1 cellular context compared by ENCODE assay signal in the genomic region with DNA sequence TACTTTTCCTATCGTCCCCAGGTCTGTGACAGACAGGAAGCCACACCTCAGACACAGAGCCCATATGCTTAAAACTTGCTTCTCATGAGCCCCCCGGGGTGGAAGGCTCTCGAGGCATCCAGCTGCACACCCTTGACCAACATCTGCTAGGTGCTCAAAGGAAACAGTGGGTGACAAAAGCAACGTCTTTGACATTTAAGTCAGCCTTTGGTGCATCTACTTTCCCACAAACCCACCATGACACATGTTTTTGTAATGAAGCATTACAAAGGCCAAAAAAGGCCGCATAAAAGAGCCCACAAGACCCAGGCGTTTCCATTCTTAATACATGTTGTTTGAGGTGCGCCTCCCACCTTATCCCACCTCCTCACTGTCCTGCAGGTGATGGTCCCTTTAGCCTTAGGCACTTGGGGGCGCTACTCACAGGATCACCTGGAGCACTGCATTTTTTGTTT.
TF ChIP-seq lines count a peak whose summit lies in the region.

No MANE protein-coding gene starts in this region.

TF ChIP-seq in K562, 482 proteins besides CTCF, POLR2A, EP300 and RAD21 (continued from another document):
- TF ChIP-seq, protein P1, sequence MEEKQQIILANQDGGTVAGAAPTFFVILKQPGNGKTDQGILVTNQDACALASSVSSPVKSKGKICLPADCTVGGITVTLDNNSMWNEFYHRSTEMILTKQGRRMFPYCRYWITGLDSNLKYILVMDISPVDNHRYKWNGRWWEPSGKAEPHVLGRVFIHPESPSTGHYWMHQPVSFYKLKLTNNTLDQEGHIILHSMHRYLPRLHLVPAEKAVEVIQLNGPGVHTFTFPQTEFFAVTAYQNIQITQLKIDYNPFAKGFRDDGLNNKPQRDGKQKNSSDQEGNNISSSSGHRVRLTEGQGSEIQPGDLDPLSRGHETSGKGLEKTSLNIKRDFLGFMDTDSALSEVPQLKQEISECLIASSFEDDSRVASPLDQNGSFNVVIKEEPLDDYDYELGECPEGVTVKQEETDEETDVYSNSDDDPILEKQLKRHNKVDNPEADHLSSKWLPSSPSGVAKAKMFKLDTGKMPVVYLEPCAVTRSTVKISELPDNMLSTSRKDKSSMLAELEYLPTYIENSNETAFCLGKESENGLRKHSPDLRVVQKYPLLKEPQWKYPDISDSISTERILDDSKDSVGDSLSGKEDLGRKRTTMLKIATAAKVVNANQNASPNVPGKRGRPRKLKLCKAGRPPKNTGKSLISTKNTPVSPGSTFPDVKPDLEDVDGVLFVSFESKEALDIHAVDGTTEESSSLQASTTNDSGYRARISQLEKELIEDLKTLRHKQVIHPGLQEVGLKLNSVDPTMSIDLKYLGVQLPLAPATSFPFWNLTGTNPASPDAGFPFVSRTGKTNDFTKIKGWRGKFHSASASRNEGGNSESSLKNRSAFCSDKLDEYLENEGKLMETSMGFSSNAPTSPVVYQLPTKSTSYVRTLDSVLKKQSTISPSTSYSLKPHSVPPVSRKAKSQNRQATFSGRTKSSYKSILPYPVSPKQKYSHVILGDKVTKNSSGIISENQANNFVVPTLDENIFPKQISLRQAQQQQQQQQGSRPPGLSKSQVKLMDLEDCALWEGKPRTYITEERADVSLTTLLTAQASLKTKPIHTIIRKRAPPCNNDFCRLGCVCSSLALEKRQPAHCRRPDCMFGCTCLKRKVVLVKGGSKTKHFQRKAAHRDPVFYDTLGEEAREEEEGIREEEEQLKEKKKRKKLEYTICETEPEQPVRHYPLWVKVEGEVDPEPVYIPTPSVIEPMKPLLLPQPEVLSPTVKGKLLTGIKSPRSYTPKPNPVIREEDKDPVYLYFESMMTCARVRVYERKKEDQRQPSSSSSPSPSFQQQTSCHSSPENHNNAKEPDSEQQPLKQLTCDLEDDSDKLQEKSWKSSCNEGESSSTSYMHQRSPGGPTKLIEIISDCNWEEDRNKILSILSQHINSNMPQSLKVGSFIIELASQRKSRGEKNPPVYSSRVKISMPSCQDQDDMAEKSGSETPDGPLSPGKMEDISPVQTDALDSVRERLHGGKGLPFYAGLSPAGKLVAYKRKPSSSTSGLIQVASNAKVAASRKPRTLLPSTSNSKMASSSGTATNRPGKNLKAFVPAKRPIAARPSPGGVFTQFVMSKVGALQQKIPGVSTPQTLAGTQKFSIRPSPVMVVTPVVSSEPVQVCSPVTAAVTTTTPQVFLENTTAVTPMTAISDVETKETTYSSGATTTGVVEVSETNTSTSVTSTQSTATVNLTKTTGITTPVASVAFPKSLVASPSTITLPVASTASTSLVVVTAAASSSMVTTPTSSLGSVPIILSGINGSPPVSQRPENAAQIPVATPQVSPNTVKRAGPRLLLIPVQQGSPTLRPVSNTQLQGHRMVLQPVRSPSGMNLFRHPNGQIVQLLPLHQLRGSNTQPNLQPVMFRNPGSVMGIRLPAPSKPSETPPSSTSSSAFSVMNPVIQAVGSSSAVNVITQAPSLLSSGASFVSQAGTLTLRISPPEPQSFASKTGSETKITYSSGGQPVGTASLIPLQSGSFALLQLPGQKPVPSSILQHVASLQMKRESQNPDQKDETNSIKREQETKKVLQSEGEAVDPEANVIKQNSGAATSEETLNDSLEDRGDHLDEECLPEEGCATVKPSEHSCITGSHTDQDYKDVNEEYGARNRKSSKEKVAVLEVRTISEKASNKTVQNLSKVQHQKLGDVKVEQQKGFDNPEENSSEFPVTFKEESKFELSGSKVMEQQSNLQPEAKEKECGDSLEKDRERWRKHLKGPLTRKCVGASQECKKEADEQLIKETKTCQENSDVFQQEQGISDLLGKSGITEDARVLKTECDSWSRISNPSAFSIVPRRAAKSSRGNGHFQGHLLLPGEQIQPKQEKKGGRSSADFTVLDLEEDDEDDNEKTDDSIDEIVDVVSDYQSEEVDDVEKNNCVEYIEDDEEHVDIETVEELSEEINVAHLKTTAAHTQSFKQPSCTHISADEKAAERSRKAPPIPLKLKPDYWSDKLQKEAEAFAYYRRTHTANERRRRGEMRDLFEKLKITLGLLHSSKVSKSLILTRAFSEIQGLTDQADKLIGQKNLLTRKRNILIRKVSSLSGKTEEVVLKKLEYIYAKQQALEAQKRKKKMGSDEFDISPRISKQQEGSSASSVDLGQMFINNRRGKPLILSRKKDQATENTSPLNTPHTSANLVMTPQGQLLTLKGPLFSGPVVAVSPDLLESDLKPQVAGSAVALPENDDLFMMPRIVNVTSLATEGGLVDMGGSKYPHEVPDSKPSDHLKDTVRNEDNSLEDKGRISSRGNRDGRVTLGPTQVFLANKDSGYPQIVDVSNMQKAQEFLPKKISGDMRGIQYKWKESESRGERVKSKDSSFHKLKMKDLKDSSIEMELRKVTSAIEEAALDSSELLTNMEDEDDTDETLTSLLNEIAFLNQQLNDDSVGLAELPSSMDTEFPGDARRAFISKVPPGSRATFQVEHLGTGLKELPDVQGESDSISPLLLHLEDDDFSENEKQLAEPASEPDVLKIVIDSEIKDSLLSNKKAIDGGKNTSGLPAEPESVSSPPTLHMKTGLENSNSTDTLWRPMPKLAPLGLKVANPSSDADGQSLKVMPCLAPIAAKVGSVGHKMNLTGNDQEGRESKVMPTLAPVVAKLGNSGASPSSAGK (IDR thresholded peaks at IDR 0.05) = peak; percentile 21; the same call in 1 of the 2 replicates
